Comparison of ENCODE assay signal across 13 cellular contexts in genomic region chr5:80103375-80103774, GRCh38.
"Had no signal": no experiment of that assay in that cellular context is flagged by ENCODE, and none has a peak within 500 bp of the region (broad histone marks: within the 10 kb centered on the region; RNA-seq: fewer than 3 reads in every experiment).

No MANE protein-coding gene starts in this region.

- DNase-seq: activated CD4-positive, alpha-beta T cell treated with anti-CD3 and anti-CD28 coated beads, Interleukin-2, amount 50 U/mL, for 4 hours; activated CD4-positive, CD25-positive, alpha-beta regulatory T cell treated with anti-CD3 and anti-CD28 coated beads, Interleukin-2, amount 50 U/mL, for 72 hours; caudate nucleus; effector memory CD4-positive, alpha-beta T cell; posterior cingulate gyrus; right cardiac atrium; small intestine; SW 1271; T-helper 9 cell had no signal

- H3K4me1 ChIP-seq: tibial nerve had no signal

- H3K4me3 ChIP-seq: coronary artery, hepatocyte, tibial nerve had no signal

- ATAC-seq: right cardiac atrium had no signal

- H3K36me3 ChIP-seq: tibial nerve had no signal

- H3K27me3 ChIP-seq: hepatocyte, tibial nerve had no signal

- H3K9me3 ChIP-seq: tibial nerve had no signal

- H3K27ac ChIP-seq: coronary artery, epithelial cell of prostate, hepatocyte, tibial nerve had no signal
